In genomic region chr16:67562918-67563707, GRCh38 we compare ENCODE assay signal across 7 cellular contexts. TPM values are rescaled to one million over a fixed set of nuclear protein-coding genes. Genes with fewer than 3 reads are reported as not detected.
DNase-seq lines count a peak whose midpoint lies in the region; TF ChIP-seq lines count a peak whose summit lies in the region.

No MANE protein-coding gene starts in this region.

- POLR2A ChIA-PET in HEK293T (lab: Yijun Ruan, JAX): interaction anchor here (0.8 to 4.4 kb wide), 18 partner anchors 9 to 300 kb away, joined by 3 to 19 read pairs (median 8); partner anchors contain the start of genes ACD, C16orf86, CARMIL2 and ENKD1
- POLR2A ChIA-PET in activated CD4-positive, alpha-beta memory T cell treated with anti-CD3 and anti-CD28 coated beads, Interleukin-2, amount 10 ng/mL, durations not matched to agents 7 days and 5 days (lab: Charles Lee): interaction anchor here (0.7 to 11.1 kb wide), 28 partner anchors 11 to 580 kb away, joined by 3 to 277 read pairs (median 6); partner anchors contain the start of genes ACD, ATP6V0D1, CARMIL2 and DDX28

- CTCF ChIA-PET in HEK293T (lab: Yijun Ruan, JAX): interaction anchor here (0.6 to 2.6 kb wide), 3 partner anchors 16 to 80 kb away, joined by 3 to 22 read pairs (median 12); partner anchors contain the start of gene CARMIL2
- CTCF ChIA-PET in activated CD4-positive, alpha-beta memory T cell treated with anti-CD3 and anti-CD28 coated beads, Interleukin-2, amount 10 ng/mL, durations not matched to agents 7 days and 5 days (lab: Charles Lee): interaction anchor here (0.5 to 11.4 kb wide), 20 partner anchors 8 to 522 kb away, joined by 3 to 334 read pairs (median 6); partner anchors contain the start of genes ACD, ATP6V0D1, C16orf86 and CARMIL2

- H3K4me3 Mint-ChIP-seq in activated CD4-positive, alpha-beta memory T cell treated with anti-CD3 and anti-CD28 coated beads, Interleukin-2, amount 10 ng/mL, durations not matched to agents 7 days and 5 days: peak overlapping the region; percentile 86

- no peaks in the 10 kb centered on the region for H3K9me3 Mint-ChIP-seq in activated CD4-positive, alpha-beta memory T cell treated with anti-CD3 and anti-CD28 coated beads, Interleukin-2, amount 10 ng/mL, durations not matched to agents 7 days and 5 days

- in situ Hi-C loops in GM13976 (cut with MboI; ENCODE audit: low sequenced_read_pairs, unreplicated experiment): no loop called here

- TF ChIP-seq CTCF in GM13976 (IDR thresholded peaks at IDR 0.05; ENCODE audit: borderline replicate concordance, control extremely low read depth, extremely low read depth, insufficient read depth, missing control alignments): peak; percentile 27

- peak; percentile 58 for DNase-seq in GM13976 (ENCODE audit: low spot score)
- peak; percentile 46 for DNase-seq in HEK293T (ENCODE audit: extremely low spot score)
- DNase-seq in MV-4-11 (lab: John Stamatoyannopoulos, UW): peak; percentile 37
- peak; percentile 65 for DNase-seq in activated CD4-positive, alpha-beta memory T cell treated with anti-CD3 and anti-CD28 coated beads, Interleukin-2, amount 10 ng/mL, durations not matched to agents 7 days and 5 days
- peak; percentile 51 for DNase-seq in effector CD4-positive, alpha-beta T cell
- peak; percentile 53 for DNase-seq in medulla oblongata (ENCODE audit: extremely low spot score)
- DNase-seq in stimulated activated CD8-positive, alpha-beta memory T cell treated with anti-CD3 and anti-CD28 coated beads, Interleukin-15, amount 100 ng/mL, for 48 hours (ENCODE audit: low read depth in 2 of 2): peak; percentile 38 to 44

- H3K27me3 Mint-ChIP-seq in activated CD4-positive, alpha-beta memory T cell treated with anti-CD3 and anti-CD28 coated beads, Interleukin-2, amount 10 ng/mL, durations not matched to agents 7 days and 5 days: no peaks in the 10 kb centered on the region

- peaks cover 43% of the 10 kb centered on the region for H3K4me1 Mint-ChIP-seq in activated CD4-positive, alpha-beta memory T cell treated with anti-CD3 and anti-CD28 coated beads, Interleukin-2, amount 10 ng/mL, durations not matched to agents 7 days and 5 days

- H3K27ac Mint-ChIP-seq in activated CD4-positive, alpha-beta memory T cell treated with anti-CD3 and anti-CD28 coated beads, Interleukin-2, amount 10 ng/mL, durations not matched to agents 7 days and 5 days: peak overlapping the region; percentile 93

- peaks cover 19% of the 10 kb centered on the region for H3K36me3 Mint-ChIP-seq in activated CD4-positive, alpha-beta memory T cell treated with anti-CD3 and anti-CD28 coated beads, Interleukin-2, amount 10 ng/mL, durations not matched to agents 7 days and 5 days (ENCODE audit: low read depth)

TF ChIP-seq in HEK293T, 16 proteins besides CTCF, POLR2A, EP300 and RAD21:
- TF ChIP-seq ARNT (IDR thresholded peaks at IDR 0.05): no peak
- no peak for TF ChIP-seq ZNF384 (IDR thresholded peaks at IDR 0.05)
- no peak for TF ChIP-seq HDGF (IDR thresholded peaks at IDR 0.05; ENCODE audit: borderline replicate concordance)

RNA-seq across cellular contexts. Expression of gene CTCF, which starts 0.8 kb away (rescaled TPM):
- 10 to 100 TPM; 74.9 to 76.9 TPM for total RNA-seq in activated CD4-positive, alpha-beta memory T cell treated with anti-CD3 and anti-CD28 coated beads, Interleukin-2, amount 10 ng/mL, durations not matched to agents 7 days and 5 days

RNA-seq across cellular contexts. Expression of gene RIPOR1, which starts 34.5 kb away (rescaled TPM):
- 10 to 100 TPM; 24.6 to 32.7 TPM for total RNA-seq in activated CD4-positive, alpha-beta memory T cell treated with anti-CD3 and anti-CD28 coated beads, Interleukin-2, amount 10 ng/mL, durations not matched to agents 7 days and 5 days

Comparison
In these comparisons a context has a peak if more than half of its experiments do, and no peak if none do; other contexts are left out.
1. Peak in every context shown above with its lines: DNase-seq.